ENCODE assay signal across 8 cellular contexts in the genomic region with DNA sequence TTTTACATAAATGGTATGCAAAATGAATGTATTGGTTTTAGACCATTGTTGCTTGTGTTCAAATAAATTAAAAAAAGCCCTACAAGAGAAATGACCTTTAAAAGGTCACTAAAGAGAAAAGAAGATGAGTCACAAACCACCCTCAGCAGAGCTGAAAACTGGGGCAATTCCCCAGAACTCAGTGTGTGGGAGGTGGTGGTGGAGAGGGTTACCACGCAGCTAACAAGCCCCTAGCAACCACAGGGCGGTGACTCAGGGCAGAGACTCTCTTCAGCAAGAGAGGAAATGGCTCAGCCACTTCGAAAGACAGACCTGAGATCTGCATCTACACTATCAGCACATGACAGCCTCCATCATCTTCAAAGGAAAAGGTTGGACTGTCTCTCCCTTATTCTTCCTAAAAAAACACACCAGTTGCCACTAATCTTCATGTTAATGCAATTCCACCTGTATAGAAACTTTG. TPM values are rescaled to one million over a fixed set of nuclear protein-coding genes. Genes with fewer than 3 reads are reported as not detected.
DNase-seq lines count a peak whose midpoint lies in the region; TF ChIP-seq lines count a peak whose summit lies in the region.

No MANE protein-coding gene starts in this region.

- DNase-seq in GM06990 (ENCODE audit: extremely low read depth, insufficient read length), result peak; percentile 55
- DNase-seq in GOT3 (lab: John Stamatoyannopoulos, UW), result peak; percentile 67
- DNase-seq in Kasumi-1 (lab: John Stamatoyannopoulos, UW), result peak; percentile 87 to 91
- peak; percentile 76 for DNase-seq in activated CD4-positive, alpha-beta T cell treated with anti-CD3 and anti-CD28 coated beads, Interleukin-2, amount 50 U/mL, for 1 hour
- DNase-seq in endodermal cell, result peak; percentile 58
- peak; percentile 86 to 91 for DNase-seq in stimulated activated CD4-positive, alpha-beta T cell treated with anti-CD3 and anti-CD28 coated beads, Interleukin-12 subunit alpha, Interleukin-12 subunit beta, amount 100 ng/mL, for 24 hours (ENCODE audit: low read depth in 2 of 2)
- DNase-seq in NCI-H1930 (lab: John Stamatoyannopoulos, UW), result no peak
- DNase-seq in SHP77 treated with DMSO at 0.1 percent for 48 hours (lab: John Stamatoyannopoulos, UW), result no peak

- H3K4me1 Mint-ChIP-seq in endodermal cell, result peaks cover 15% of the 10 kb centered on the region

- H3K36me3 ChIP-seq in GM06990 (ENCODE audit: control insufficient read depth, insufficient read depth, low read length), result no peaks in the 10 kb centered on the region
- H3K36me3 ChIP-seq in endodermal cell (ENCODE audit: control insufficient read depth, insufficient read depth, low read length), result no peaks in the 10 kb centered on the region

- H3K4me1 ChIP-seq in endodermal cell (ENCODE audit: control insufficient read depth, insufficient read depth, low read length), result no peaks in the 10 kb centered on the region

- H3K4me3 Mint-ChIP-seq in endodermal cell, result no peak overlapping the region

- H3K27ac Mint-ChIP-seq in endodermal cell, result no peak overlapping the region

- no peaks in the 10 kb centered on the region for H3K36me3 Mint-ChIP-seq in endodermal cell (ENCODE audit: low read depth)

- H3K9ac ChIP-seq in endodermal cell (ENCODE audit: extremely low read depth, low read length, poor library complexity, severe bottlenecking), result no peak overlapping the region

- H3K27me3 Mint-ChIP-seq in endodermal cell (ENCODE audit: insufficient read depth), result peaks cover 58% of the 10 kb centered on the region

- H3K9me3 Mint-ChIP-seq in endodermal cell, result no peaks in the 10 kb centered on the region

- H3K27me3 ChIP-seq in GM06990 (replicated peaks; ENCODE audit: control insufficient read depth, insufficient read depth, low read length) (no peaks in the 10 kb centered on the region), endodermal cell (ENCODE audit: control insufficient read depth, insufficient read depth, low read length, poor library complexity, severe bottlenecking) (peaks cover 20% of the 10 kb centered on the region)

- WGBS in endodermal cell (ENCODE audit: insufficient coverage in 1 of 2, insufficient read length in 1 of 2), 2 experiments, result 17 to 50% methylated on average over 1 to 3 of the region's 3 CpGs

- no peak for TF ChIP-seq CTCF in GM06990 (IDR thresholded peaks at IDR 0.05; ENCODE audit: insufficient read depth, low read length, poor library complexity, severe bottlenecking)
- TF ChIP-seq CTCF in endodermal cell (conservative IDR thresholded peaks at IDR 0.05), result no peak

- H3K27ac ChIP-seq in endodermal cell (ENCODE audit: low read depth, low read length), result no peak overlapping the region

- H3K4me3 ChIP-seq in GM06990 (replicated peaks; ENCODE audit: low read depth, low read length) (no peak overlapping the region), endodermal cell (ENCODE audit: low read length) (no peak overlapping the region)

- no peaks in the 10 kb centered on the region for H3K9me3 ChIP-seq in endodermal cell (ENCODE audit: control insufficient read depth, low read length)

RNA-seq across cellular contexts. Expression of a gene that starts 29.4 kb away (rescaled TPM):
- 10 to 100 TPM; 27.9 to 29.2 TPM for total RNA-seq in endodermal cell
- 27.3 TPM for polyA plus RNA-seq in endodermal cell (2013, experiment 1 of 2)
- polyA plus RNA-seq in endodermal cell (2013, experiment 2 of 2), result 26.6 TPM

RNA-seq across cellular contexts. Expression of a gene that starts 45.5 kb away (rescaled TPM):
- total RNA-seq in endodermal cell, result 10 to 100 TPM; 65.0 to 81.7 TPM
- polyA plus RNA-seq in endodermal cell (2013, experiment 1 of 2), result 61.2 TPM
- 59.5 TPM for polyA plus RNA-seq in endodermal cell (2013, experiment 2 of 2)

Comparison
In these comparisons a context has a peak if more than half of its experiments do, and no peak if none do; other contexts are left out.
1. DNase-seq: peak in GM06990 (single experiment), GOT3 (single experiment), Kasumi-1 (2 of 2), activated CD4-positive, alpha-beta T cell treated with anti-CD3 and anti-CD28 coated beads, Interleukin-2, amount 50 U/mL, for 1 hour (single experiment), endodermal cell (single experiment) and stimulated activated CD4-positive, alpha-beta T cell treated with anti-CD3 and anti-CD28 coated beads, Interleukin-12 subunit alpha, Interleukin-12 subunit beta, amount 100 ng/mL, for 24 hours (2 of 2); none in NCI-H1930 (0 of 2) and SHP77 treated with DMSO at 0.1 percent for 48 hours (single experiment).